Comparison of ENCODE assay signal across 16 cellular contexts in the genomic region with DNA sequence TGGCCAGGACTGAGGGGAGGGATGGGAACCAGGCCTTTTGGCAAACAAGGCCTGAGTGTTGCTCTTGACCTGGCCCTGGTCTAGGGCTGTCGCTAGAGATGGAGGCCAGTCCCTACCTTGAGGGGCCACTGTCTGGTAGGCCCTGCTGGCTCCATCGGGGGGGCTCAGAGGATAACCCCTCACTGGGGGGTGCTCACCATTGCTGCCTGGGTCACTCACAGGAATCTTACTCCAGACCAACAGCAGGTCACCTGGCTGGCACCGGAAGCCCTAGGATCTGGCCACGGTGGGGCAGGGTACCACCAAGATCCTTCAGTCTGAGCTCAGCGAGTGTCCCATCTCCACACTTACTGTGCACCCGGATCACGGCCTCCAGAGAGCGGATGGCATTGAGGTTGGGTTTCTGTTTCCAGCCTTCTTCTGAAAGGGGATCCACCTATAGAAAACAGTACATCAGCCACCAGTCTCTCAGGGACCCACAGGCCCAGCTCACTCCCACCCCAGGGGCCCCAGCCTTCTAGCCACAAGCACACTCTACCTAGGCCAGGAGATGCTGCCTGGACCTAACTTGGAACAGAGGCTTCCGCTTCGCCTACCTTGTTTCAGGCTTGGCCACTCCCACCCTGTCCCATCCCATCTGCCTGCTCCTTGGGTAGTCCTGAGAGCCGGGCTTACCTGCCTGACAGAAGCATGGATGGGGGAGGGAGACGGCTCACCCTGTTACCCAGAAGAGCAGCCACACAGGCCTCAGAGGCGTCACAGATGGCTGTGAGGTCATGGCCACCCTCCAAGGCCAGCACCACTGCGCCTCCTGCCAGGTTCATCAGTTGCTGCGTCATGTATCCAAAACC. TPM values are rescaled to one million over a fixed set of nuclear protein-coding genes. Genes with fewer than 3 reads are reported as not detected.
DNase-seq lines count a peak whose midpoint lies in the region; ATAC-seq and TF ChIP-seq lines count a peak whose summit lies in the region.
"Had no signal": no experiment of that assay in that cellular context is flagged by ENCODE, and none has a peak within 500 bp of the region (broad histone marks: within the 10 kb centered on the region; RNA-seq: fewer than 3 reads in every experiment).

No MANE protein-coding gene starts in this region.

- POLR2A ChIA-PET in activated CD4-positive, alpha-beta T cell treated with anti-CD3 and anti-CD28 coated beads for 36 hours (lab: Charles Lee) = interaction anchor here (0.9 kb wide), 1 partner anchor 49 kb away, joined by 3 read pairs; no protein-coding TSS in a partner anchor

- H3K27me3 Mint-ChIP-seq in activated CD4-positive, alpha-beta T cell treated with anti-CD3 and anti-CD28 coated beads for 36 hours = no peaks in the 10 kb centered on the region
- H3K27me3 Mint-ChIP-seq: progenitor cell of endocrine pancreas, T-cell had no signal

- peaks cover 32% of the 10 kb centered on the region for H3K4me1 Mint-ChIP-seq in activated CD4-positive, alpha-beta T cell treated with anti-CD3 and anti-CD28 coated beads for 36 hours
- H3K4me1 Mint-ChIP-seq: T-cell had no signal

- H3K4me3 Mint-ChIP-seq in activated CD4-positive, alpha-beta T cell treated with anti-CD3 and anti-CD28 coated beads for 36 hours = no peak overlapping the region
- H3K4me3 Mint-ChIP-seq: T-cell had no signal

- no peaks in the 10 kb centered on the region for H3K9me3 Mint-ChIP-seq in activated CD4-positive, alpha-beta T cell treated with anti-CD3 and anti-CD28 coated beads for 36 hours (ENCODE audit: low read depth)
- H3K9me3 Mint-ChIP-seq: T-cell had no signal

- H3K4me3 ChIP-seq in uterus = no peak overlapping the region
- H3K4me3 ChIP-seq: thyroid gland had no signal

- peaks cover 66% of the 10 kb centered on the region for H3K36me3 Mint-ChIP-seq in activated CD4-positive, alpha-beta T cell treated with anti-CD3 and anti-CD28 coated beads for 36 hours (ENCODE audit: low read depth)

- no peaks in the 10 kb centered on the region for H3K9me3 ChIP-seq in uterus
- H3K9me3 ChIP-seq: thyroid gland had no signal

- no peak for DNase-seq in activated CD4-positive, alpha-beta T cell treated with anti-CD3 and anti-CD28 coated beads for 36 hours
- no peak for DNase-seq in activated CD4-positive, alpha-beta T cell treated with anti-CD3 and anti-CD28 coated beads for 4 hours
- DNase-seq in NCI-H69 (lab: John Stamatoyannopoulos, UW) (peak; percentile 15), cerebellum (ENCODE audit: low spot score) (peak; percentile 51), sciatic nerve (ENCODE audit: low spot score) (peak; percentile 64), GM19240 (ENCODE audit: insufficient read length, low spot score) (no peak), HCEC 1CT (no peak), uterus (no peak)
- DNase-seq: DMS53, kidney glomerular epithelial cell, NCI-H1092, NCI-H2171, T-cell, thyroid gland had no signal

- no peaks in the 10 kb centered on the region for H3K4me1 ChIP-seq in uterus

- no peak for TF ChIP-seq POLR2A in uterus (IDR thresholded peaks at IDR 0.05)

- no peaks in the 10 kb centered on the region for H3K27me3 ChIP-seq in uterus
- H3K27me3 ChIP-seq: thyroid gland had no signal

- H3K27ac Mint-ChIP-seq in activated CD4-positive, alpha-beta T cell treated with anti-CD3 and anti-CD28 coated beads for 36 hours = peak overlapping the region; percentile 78
- H3K27ac Mint-ChIP-seq: progenitor cell of endocrine pancreas had no signal

- TF ChIP-seq CTCF in uterus (IDR thresholded peaks at IDR 0.05) = no peak

- no peaks in the 10 kb centered on the region for H3K36me3 ChIP-seq in uterus

- no peak for ATAC-seq in activated CD4-positive, alpha-beta T cell treated with anti-CD3 and anti-CD28 coated beads for 36 hours
- peak; percentile 46 for ATAC-seq in sciatic nerve
- ATAC-seq: T-cell had no signal

- CTCF ChIA-PET in activated CD4-positive, alpha-beta T cell treated with anti-CD3 and anti-CD28 coated beads for 36 hours (lab: Charles Lee) = interaction anchor here (0.6 to 1.6 kb wide), 8 partner anchors 9 to 67 kb away, joined by 3 to 6 read pairs (median 4); no protein-coding TSS in a partner anchor

- peak overlapping the region in 1 of 2 donors; percentile 53 for H3K27ac ChIP-seq in uterus
- H3K27ac ChIP-seq: 22Rv1 had no signal

- intact Hi-C loops in activated CD4-positive, alpha-beta T cell treated with anti-CD3 and anti-CD28 coated beads for 36 hours (cut with DNase I, micrococcal nuclease) = no loop called here
- intact Hi-C loops in sciatic nerve (cut with DNase I) (no loop called here), uterus (cut with DNase I; ENCODE audit: low total_unique reads) (loop anchor here (10.0 kb wide), 1 partner anchor 50 kb away; no protein-coding TSS in a partner anchor)

RNA-seq across cellular contexts. Expression of a gene that starts 12.2 kb away (rescaled TPM):
- 1 to 10 TPM; 5.9 to 8.5 TPM for total RNA-seq in activated CD4-positive, alpha-beta T cell treated with anti-CD3 and anti-CD28 coated beads for 36 hours
- total RNA-seq in cerebellum = 7.8 TPM
- total RNA-seq in sciatic nerve = 47.9 TPM
- 10 to 100 TPM in 3 of 4 donors, 1 to 10 TPM in 1; 1.3 to 50.5 (median 15.4) TPM for total RNA-seq in uterus

RNA-seq across cellular contexts. Expression of a gene that starts 26.6 kb away (rescaled TPM):
- under 1 TPM; 0.43 to 0.83 TPM for total RNA-seq in activated CD4-positive, alpha-beta T cell treated with anti-CD3 and anti-CD28 coated beads for 36 hours
- total RNA-seq in cerebellum (11.9 TPM), sciatic nerve (73.4 TPM), uterus (100 to 1,000 TPM in 1 of 4 donors, 10 to 100 TPM in 3; 13.5 to 105 (median 48.7) TPM)

RNA-seq across cellular contexts. Expression of a gene that starts 34.4 kb away (rescaled TPM):
- total RNA-seq in activated CD4-positive, alpha-beta T cell treated with anti-CD3 and anti-CD28 coated beads for 36 hours = 100 to 1,000 TPM; 331 to 385 TPM
- total RNA-seq in cerebellum (12.1 TPM), sciatic nerve (152 TPM), uterus (100 to 1,000 TPM in 1 of 4 donors, 10 to 100 TPM in 3; 33.0 to 191 (median 42.5) TPM)

RNA-seq across cellular contexts. Expression of a gene that starts 60.0 kb away (rescaled TPM):
- not detected for total RNA-seq in activated CD4-positive, alpha-beta T cell treated with anti-CD3 and anti-CD28 coated beads for 36 hours
- total RNA-seq in cerebellum (not detected), sciatic nerve (0.40 TPM), uterus (under 1 TPM in 2 of 4 donors, not detected in 2; 0.28 to 0.64 TPM)
- total RNA-seq: progenitor cell of endocrine pancreas, T-cell had no signal

Comparison
In these comparisons a context has a peak if more than half of its experiments do, and no peak if none do; other contexts are left out.
1. DNase-seq: peak in NCI-H69 (single experiment), cerebellum (single experiment) and sciatic nerve (single experiment); none in activated CD4-positive, alpha-beta T cell treated with anti-CD3 and anti-CD28 coated beads for 36 hours (single experiment), activated CD4-positive, alpha-beta T cell treated with anti-CD3 and anti-CD28 coated beads for 4 hours (0 of 2), GM19240 (single experiment), HCEC 1CT (single experiment) and uterus (0 of 2).